2 cellular contexts compared by ENCODE assay signal in the genomic region with DNA sequence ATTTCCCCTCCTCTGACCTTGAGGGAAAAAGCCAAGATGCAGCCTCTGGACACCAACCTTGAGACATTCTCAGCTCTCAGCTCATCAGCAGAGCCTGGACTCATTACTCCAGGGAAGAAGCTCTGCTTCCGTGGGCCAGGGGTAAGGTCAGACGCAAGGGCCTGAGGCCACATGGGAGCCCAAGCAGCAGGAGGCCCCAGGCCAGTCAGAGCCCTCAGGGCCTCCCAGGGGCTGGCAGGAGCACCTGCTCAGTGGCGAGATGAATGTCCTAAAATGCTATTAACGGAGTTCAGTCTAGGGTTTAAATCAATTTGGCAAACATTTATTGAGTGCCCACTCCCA.
TF ChIP-seq lines count a peak whose summit lies in the region.

No MANE protein-coding gene starts in this region.

TF ChIP-seq in SK-N-SH, 30 proteins besides CTCF, POLR2A, EP300 and RAD21:
- TF ChIP-seq, protein P1, sequence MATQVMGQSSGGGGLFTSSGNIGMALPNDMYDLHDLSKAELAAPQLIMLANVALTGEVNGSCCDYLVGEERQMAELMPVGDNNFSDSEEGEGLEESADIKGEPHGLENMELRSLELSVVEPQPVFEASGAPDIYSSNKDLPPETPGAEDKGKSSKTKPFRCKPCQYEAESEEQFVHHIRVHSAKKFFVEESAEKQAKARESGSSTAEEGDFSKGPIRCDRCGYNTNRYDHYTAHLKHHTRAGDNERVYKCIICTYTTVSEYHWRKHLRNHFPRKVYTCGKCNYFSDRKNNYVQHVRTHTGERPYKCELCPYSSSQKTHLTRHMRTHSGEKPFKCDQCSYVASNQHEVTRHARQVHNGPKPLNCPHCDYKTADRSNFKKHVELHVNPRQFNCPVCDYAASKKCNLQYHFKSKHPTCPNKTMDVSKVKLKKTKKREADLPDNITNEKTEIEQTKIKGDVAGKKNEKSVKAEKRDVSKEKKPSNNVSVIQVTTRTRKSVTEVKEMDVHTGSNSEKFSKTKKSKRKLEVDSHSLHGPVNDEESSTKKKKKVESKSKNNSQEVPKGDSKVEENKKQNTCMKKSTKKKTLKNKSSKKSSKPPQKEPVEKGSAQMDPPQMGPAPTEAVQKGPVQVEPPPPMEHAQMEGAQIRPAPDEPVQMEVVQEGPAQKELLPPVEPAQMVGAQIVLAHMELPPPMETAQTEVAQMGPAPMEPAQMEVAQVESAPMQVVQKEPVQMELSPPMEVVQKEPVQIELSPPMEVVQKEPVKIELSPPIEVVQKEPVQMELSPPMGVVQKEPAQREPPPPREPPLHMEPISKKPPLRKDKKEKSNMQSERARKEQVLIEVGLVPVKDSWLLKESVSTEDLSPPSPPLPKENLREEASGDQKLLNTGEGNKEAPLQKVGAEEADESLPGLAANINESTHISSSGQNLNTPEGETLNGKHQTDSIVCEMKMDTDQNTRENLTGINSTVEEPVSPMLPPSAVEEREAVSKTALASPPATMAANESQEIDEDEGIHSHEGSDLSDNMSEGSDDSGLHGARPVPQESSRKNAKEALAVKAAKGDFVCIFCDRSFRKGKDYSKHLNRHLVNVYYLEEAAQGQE (IDR thresholded peaks at IDR 0.05; ENCODE audit: low read depth, low read length), result no peak
- TF ChIP-seq PBX3 (IDR thresholded peaks at IDR 0.05) (no peak), GABPA (IDR thresholded peaks at IDR 0.05; ENCODE audit: low read depth) (no peak), TAF1 (IDR thresholded peaks at IDR 0.05; ENCODE audit: borderline replicate concordance, low read depth, low read length) (no peak), USF1 (IDR thresholded peaks at IDR 0.05; ENCODE audit: borderline replicate concordance, low read depth) (no peak), FOSL2 (IDR thresholded peaks at IDR 0.05; ENCODE audit: borderline replicate concordance, low read depth) (no peak), JUND (IDR thresholded peaks at IDR 0.05) (no peak), RCOR1 (IDR thresholded peaks at IDR 0.05; ENCODE audit: low read length) (no peak), MEF2A (IDR thresholded peaks at IDR 0.05; ENCODE audit: borderline replicate concordance, low read depth) (no peak), RFX5 (IDR thresholded peaks at IDR 0.05; ENCODE audit: low read length) (no peak), FOXJ3 (CRISPR knock-in tag; IDR thresholded peaks at IDR 0.05) (no peak), CHD2 (IDR thresholded peaks at IDR 0.05; ENCODE audit: low read length, partially characterized antibody) (no peak), NRF1 (IDR thresholded peaks at IDR 0.05; ENCODE audit: low read depth, low read length) (no peak)
- TF ChIP-seq, protein P2, sequence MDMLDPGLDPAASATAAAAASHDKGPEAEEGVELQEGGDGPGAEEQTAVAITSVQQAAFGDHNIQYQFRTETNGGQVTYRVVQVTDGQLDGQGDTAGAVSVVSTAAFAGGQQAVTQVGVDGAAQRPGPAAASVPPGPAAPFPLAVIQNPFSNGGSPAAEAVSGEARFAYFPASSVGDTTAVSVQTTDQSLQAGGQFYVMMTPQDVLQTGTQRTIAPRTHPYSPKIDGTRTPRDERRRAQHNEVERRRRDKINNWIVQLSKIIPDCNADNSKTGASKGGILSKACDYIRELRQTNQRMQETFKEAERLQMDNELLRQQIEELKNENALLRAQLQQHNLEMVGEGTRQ (IDR thresholded peaks at IDR 0.05; ENCODE audit: borderline replicate concordance, low read depth, low read length), result no peak
- TF ChIP-seq, protein P3, sequence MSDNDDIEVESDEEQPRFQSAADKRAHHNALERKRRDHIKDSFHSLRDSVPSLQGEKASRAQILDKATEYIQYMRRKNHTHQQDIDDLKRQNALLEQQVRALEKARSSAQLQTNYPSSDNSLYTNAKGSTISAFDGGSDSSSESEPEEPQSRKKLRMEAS (IDR thresholded peaks at IDR 0.05; ENCODE audit: low read depth), result no peak

TF ChIP-seq in SK-N-SH treated with all-trans-retinoic acid at 6 μM for 48 hours, 23 proteins besides CTCF, POLR2A, EP300 and RAD21 (continued from another document):
- TF ChIP-seq CREB5 (CRISPR knock-in tag; IDR thresholded peaks at IDR 0.05; ENCODE audit: low read depth) (no peak), ISL1 (CRISPR knock-in tag; IDR thresholded peaks at IDR 0.05) (no peak), TCF4 (CRISPR knock-in tag; IDR thresholded peaks at IDR 0.05; ENCODE audit: borderline replicate concordance) (no peak)
- TF ChIP-seq, protein P4, sequence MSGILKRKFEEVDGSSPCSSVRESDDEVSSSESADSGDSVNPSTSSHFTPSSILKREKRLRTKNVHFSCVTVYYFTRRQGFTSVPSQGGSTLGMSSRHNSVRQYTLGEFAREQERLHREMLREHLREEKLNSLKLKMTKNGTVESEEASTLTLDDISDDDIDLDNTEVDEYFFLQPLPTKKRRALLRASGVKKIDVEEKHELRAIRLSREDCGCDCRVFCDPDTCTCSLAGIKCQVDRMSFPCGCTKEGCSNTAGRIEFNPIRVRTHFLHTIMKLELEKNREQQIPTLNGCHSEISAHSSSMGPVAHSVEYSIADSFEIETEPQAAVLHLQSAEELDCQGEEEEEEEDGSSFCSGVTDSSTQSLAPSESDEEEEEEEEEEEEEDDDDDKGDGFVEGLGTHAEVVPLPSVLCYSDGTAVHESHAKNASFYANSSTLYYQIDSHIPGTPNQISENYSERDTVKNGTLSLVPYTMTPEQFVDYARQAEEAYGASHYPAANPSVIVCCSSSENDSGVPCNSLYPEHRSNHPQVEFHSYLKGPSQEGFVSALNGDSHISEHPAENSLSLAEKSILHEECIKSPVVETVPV (CRISPR knock-in tag; IDR thresholded peaks at IDR 0.05), result no peak
